ENCODE assay signal across 8 cellular contexts in the genomic region with DNA sequence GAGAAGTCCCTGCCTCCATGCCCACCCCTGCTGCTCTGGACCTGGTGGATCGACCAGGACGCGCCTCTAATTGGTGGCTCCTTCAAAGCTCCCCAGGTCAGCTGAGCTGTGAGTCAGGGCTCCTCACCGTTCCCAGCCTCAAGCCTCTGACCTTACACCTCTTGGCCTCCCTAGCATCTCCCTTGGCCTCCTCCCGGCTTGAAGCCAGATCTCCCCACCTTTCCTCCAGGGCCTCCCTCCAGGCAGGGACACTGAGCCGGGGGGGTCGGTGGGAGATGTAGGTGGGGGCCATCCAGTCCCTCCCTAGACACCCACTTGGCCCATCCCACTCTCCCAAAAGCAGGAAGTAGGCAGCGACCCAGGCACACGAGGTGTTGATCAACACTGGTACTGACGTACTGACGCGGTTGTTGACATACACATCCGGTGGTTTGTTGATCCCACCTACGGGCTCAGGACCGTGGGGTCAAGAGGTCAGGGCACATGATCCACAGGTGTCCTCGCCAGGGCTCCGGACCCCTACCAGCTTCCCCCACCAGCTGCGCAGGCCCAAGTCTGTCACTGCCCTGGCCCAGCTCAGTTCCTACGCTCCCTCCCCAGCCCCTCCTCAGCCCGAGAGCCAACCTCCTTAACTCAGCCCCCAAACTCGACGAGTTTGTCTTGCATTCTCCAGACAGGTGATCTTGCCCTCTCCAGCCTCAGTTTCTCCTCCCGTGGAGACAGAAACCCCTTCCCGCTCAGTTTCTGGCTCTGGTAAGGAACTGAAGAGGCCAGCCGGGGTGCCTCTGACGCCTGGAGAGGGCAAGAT. TPM values are rescaled to one million over a fixed set of nuclear protein-coding genes. Genes with fewer than 3 reads are reported as not detected.
DNase-seq lines count a peak whose midpoint lies in the region; ATAC-seq and TF ChIP-seq lines count a peak whose summit lies in the region.

No MANE protein-coding gene starts in this region.

- H3K27me3 ChIP-seq in esophagus muscularis mucosa = no peaks in the 10 kb centered on the region

- no peak for TF ChIP-seq EP300 in esophagus muscularis mucosa (IDR thresholded peaks at IDR 0.05)

- no peaks in the 10 kb centered on the region for H3K9me3 ChIP-seq in esophagus muscularis mucosa

- TF ChIP-seq POLR2A in esophagus muscularis mucosa (IDR thresholded peaks at IDR 0.05; ENCODE audit: low read depth) = no peak

- DNase-seq in stimulated activated CD4-positive, alpha-beta T cell treated with anti-CD3 and anti-CD28 coated beads, Interleukin-15, amount 100 ng/mL, for 24 hours = peak; percentile 27
- no peak for DNase-seq in stimulated activated CD4-positive, alpha-beta T cell treated with anti-CD3 and anti-CD28 coated beads, Interleukin-1b, Interleukin-23, amount 100 ng/mL, for 48 hours
- DNase-seq in LoVo (ENCODE audit: low spot score) (peak; percentile 59), esophagus muscularis mucosa (ENCODE audit: extremely low spot score) (no peak), putamen (ENCODE audit: low spot score) (no peak), dedifferentiated amniotic fluid mesenchymal stem cell (ENCODE audit: extremely low spot score) (no peak)
- peak; percentile 13 to 31 for DNase-seq in activated CD4-positive, alpha-beta T cell treated with anti-CD3 and anti-CD28 coated beads, Interleukin-2, amount 50 U/mL, for 48 hours
- peak in 7 of 10 donors; percentile 29 to 54 (median 40) for DNase-seq in naive thymus-derived CD8-positive, alpha-beta T cell

- H3K4me3 Mint-ChIP-seq in naive thymus-derived CD8-positive, alpha-beta T cell = peak overlapping the region; percentile 86 to 97 (median 90)

- POLR2A ChIA-PET in naive thymus-derived CD8-positive, alpha-beta T cell (lab: Charles Lee) = interaction anchor here (0.6 to 2.7 kb wide), 9 partner anchors 8 to 172 kb away, joined by 3 to 15 read pairs (median 4); a partner anchor contains a TSS

- H3K4me1 Mint-ChIP-seq in naive thymus-derived CD8-positive, alpha-beta T cell = peaks cover 15 to 36% (median 26%) of the 10 kb centered on the region in 4 donors

- H3K27ac ChIP-seq in esophagus muscularis mucosa (replicated peaks in 1 of 4) = peak overlapping the region; percentile 82 to 88 (median 86)

- H3K27me3 Mint-ChIP-seq in naive thymus-derived CD8-positive, alpha-beta T cell = no peaks in the 10 kb centered on the region

- H3K36me3 Mint-ChIP-seq in naive thymus-derived CD8-positive, alpha-beta T cell = peaks cover 0 to 22% (median 3%) of the 10 kb centered on the region in 3 donors

- intact Hi-C loops in esophagus muscularis mucosa (cut with DNase I) = loop anchor here (5.0 kb wide), 1 partner anchor 111 kb away; a partner anchor contains a TSS

- peak overlapping the region; percentile 75 to 98 (median 92) for H3K4me3 ChIP-seq in esophagus muscularis mucosa

- ATAC-seq in naive thymus-derived CD8-positive, alpha-beta T cell = peak; percentile 2 to 4

- WGBS in esophagus muscularis mucosa = 5% methylated on average over 17 of the region's 26 CpGs

- peak overlapping the region; percentile 92 to 98 (median 96) for H3K27ac Mint-ChIP-seq in naive thymus-derived CD8-positive, alpha-beta T cell

- no peaks in the 10 kb centered on the region for H3K9me3 Mint-ChIP-seq in naive thymus-derived CD8-positive, alpha-beta T cell

- peaks cover 20 to 37% (median 32%) of the 10 kb centered on the region in 4 donors for H3K36me3 ChIP-seq in esophagus muscularis mucosa

- no peak for TF ChIP-seq CTCF in esophagus muscularis mucosa (IDR thresholded peaks at IDR 0.05)

- peaks cover 23 to 41% (median 34%) of the 10 kb centered on the region in 4 donors for H3K4me1 ChIP-seq in esophagus muscularis mucosa

RNA-seq across cellular contexts. Expression of a gene that starts 0.8 kb away (rescaled TPM):
- 10 to 100 TPM; 19.9 to 28.7 (median 26.1) TPM for total RNA-seq in esophagus muscularis mucosa
- total RNA-seq in naive thymus-derived CD8-positive, alpha-beta T cell = 10 to 100 TPM; 39.5 to 41.4 TPM
- polyA plus RNA-seq in naive thymus-derived CD8-positive, alpha-beta T cell = 1 to 10 TPM; 3.4 to 4.2 (median 3.6) TPM

RNA-seq across cellular contexts. Expression of a gene that starts 8.2 kb away (rescaled TPM):
- 10 to 100 TPM; 24.1 to 38.8 (median 29.0) TPM for total RNA-seq in esophagus muscularis mucosa
- total RNA-seq in naive thymus-derived CD8-positive, alpha-beta T cell = 10 to 100 TPM; 13.4 to 16.0 TPM
- 1 to 10 TPM; 4.7 to 6.6 (median 5.3) TPM for polyA plus RNA-seq in naive thymus-derived CD8-positive, alpha-beta T cell

RNA-seq across cellular contexts. Expression of a gene that starts 19.4 kb away (rescaled TPM):
- not detected for total RNA-seq in esophagus muscularis mucosa
- total RNA-seq in naive thymus-derived CD8-positive, alpha-beta T cell = under 1 TPM; 0.55 to 0.69 TPM
- not detected for polyA plus RNA-seq in naive thymus-derived CD8-positive, alpha-beta T cell

RNA-seq across cellular contexts. Expression of a gene that starts 37.8 kb away (rescaled TPM):
- 100 to 1,000 TPM in 2 of 4 donors, 10 to 100 TPM in 2; 57.0 to 193 (median 104) TPM for total RNA-seq in esophagus muscularis mucosa
- 100 to 1,000 TPM; 217 to 226 TPM for total RNA-seq in naive thymus-derived CD8-positive, alpha-beta T cell
- polyA plus RNA-seq in naive thymus-derived CD8-positive, alpha-beta T cell = 100 to 1,000 TPM; 137 to 164 (median 154) TPM

RNA-seq across cellular contexts. Expression of a gene that starts 55.7 kb away (rescaled TPM):
- total RNA-seq in esophagus muscularis mucosa = not detected
- total RNA-seq in naive thymus-derived CD8-positive, alpha-beta T cell = 1 to 10 TPM; 1.9 to 2.4 TPM
- under 1 TPM in 2 of 3 donors, not detected in 1; 0.48 to 0.84 TPM for polyA plus RNA-seq in naive thymus-derived CD8-positive, alpha-beta T cell

Comparison
In these comparisons a context has a peak if more than half of its experiments do, and no peak if none do; other contexts are left out.
1. DNase-seq: peak in stimulated activated CD4-positive, alpha-beta T cell treated with anti-CD3 and anti-CD28 coated beads, Interleukin-15, amount 100 ng/mL, for 24 hours (single experiment), LoVo (single experiment), activated CD4-positive, alpha-beta T cell treated with anti-CD3 and anti-CD28 coated beads, Interleukin-2, amount 50 U/mL, for 48 hours (2 of 2) and naive thymus-derived CD8-positive, alpha-beta T cell (7 of 10); none in stimulated activated CD4-positive, alpha-beta T cell treated with anti-CD3 and anti-CD28 coated beads, Interleukin-1b, Interleukin-23, amount 100 ng/mL, for 48 hours (single experiment), esophagus muscularis mucosa (single experiment), putamen (single experiment) and dedifferentiated amniotic fluid mesenchymal stem cell (single experiment).